Comparison of ENCODE assay signal across 14 cellular contexts in genomic region chr15:84823580-84823878, GRCh38. TPM values are rescaled to one million over a fixed set of nuclear protein-coding genes. Genes with fewer than 3 reads are reported as not detected.
A peak's percentile ranks its signal among the peaks of the same experiment; 100 is the strongest.
DNase-seq lines count a peak whose midpoint lies in the region; ATAC-seq and TF ChIP-seq lines count a peak whose summit lies in the region.
"Had no signal": no experiment of that assay in that cellular context is flagged by ENCODE, and none has a peak within 500 bp of the region (broad histone marks: within the 10 kb centered on the region; RNA-seq: fewer than 3 reads in every experiment).

No MANE protein-coding gene starts in this region.

- H3K4me1 ChIP-seq in SJCRH30 (peaks cover 29% of the 10 kb centered on the region), mesendoderm (ENCODE audit: control insufficient read depth, low read depth, low read length) (peaks cover 15% of the 10 kb centered on the region), stomach smooth muscle (ENCODE audit: control insufficient read depth, insufficient read depth, low read length) (peaks cover 87% of the 10 kb centered on the region)

- peaks cover 22% of the 10 kb centered on the region for H3K79me1 ChIP-seq in mesendoderm (ENCODE audit: low read length)

- no peak overlapping the region for H3K18ac ChIP-seq in mesendoderm (ENCODE audit: low read length)

- H3K27ac ChIP-seq in SJCRH30 (peak overlapping the region; percentile 27; the same call in 1 of the 2 replicates), mesendoderm (ENCODE audit: low read depth, low read length) (no peak overlapping the region), stomach smooth muscle (ENCODE audit: low read length) (peak overlapping the region; percentile 55)
- H3K27ac ChIP-seq: BLaER1 had no signal

- no peak overlapping the region for H3K9ac ChIP-seq in mesendoderm (ENCODE audit: low read length)
- no peak overlapping the region for H3K9ac ChIP-seq in stomach smooth muscle (ENCODE audit: low read length in 2 of 2)
- H3K9ac ChIP-seq: BLaER1 had no signal

- no peak overlapping the region for H4K8ac ChIP-seq in mesendoderm (ENCODE audit: low read depth, low read length)

- H3K36me3 Mint-ChIP-seq in brain: no peaks in the 10 kb centered on the region
- no peaks in the 10 kb centered on the region for H3K36me3 Mint-ChIP-seq in CD14-positive monocyte

- no peak overlapping the region for H2AK5ac ChIP-seq in mesendoderm (ENCODE audit: low read length)

- no peak for TF ChIP-seq POLR2A in erythroblast (IDR thresholded peaks at IDR 0.05; ENCODE audit: low read length)

- H3K27me3 ChIP-seq in SJCRH30 (no peaks in the 10 kb centered on the region), mesendoderm (ENCODE audit: insufficient read depth, low read length, poor library complexity) (no peaks in the 10 kb centered on the region), stomach smooth muscle (ENCODE audit: control insufficient read depth in 1 of 2, insufficient read depth in 2 of 2, low read length in 2 of 2) (no peaks in the 10 kb centered on the region)
- H3K27me3 ChIP-seq: BLaER1 had no signal

- ATAC-seq in GM18907 (IDR thresholded peaks at IDR 0.05; ENCODE audit: unreplicated experiment): no peak

- H3K4me2 ChIP-seq in mesendoderm (ENCODE audit: low read length): no peak overlapping the region
- H3K4me2 ChIP-seq: BLaER1 had no signal

- H3K4ac ChIP-seq in mesendoderm (ENCODE audit: low read depth, low read length): no peak overlapping the region

- H3K27me3 Mint-ChIP-seq in brain (peaks cover 2% of the 10 kb centered on the region), CD14-positive monocyte (ENCODE audit: low read depth in 3 of 3) (peaks cover 1 to 7% (median 4%) of the 10 kb centered on the region in 3 donors)

- DNase-seq in SJCRH30 (no peak), mesendoderm (peak; percentile 59), erythroblast (lab: John Stamatoyannopoulos, UW) (no peak), CD14-positive monocyte (ENCODE audit: low spot score) (no peak), NOMO-1 (lab: John Stamatoyannopoulos, UW; ENCODE audit: unreplicated experiment in 2 of 2) (no peak)
- DNase-seq: GF-D8, H7, IMR-90, NCI-H2029 treated with DMSO at 0.1 percent for 48 hours, NCI-H510A treated with DMSO at 0.1 percent for 48 hours had no signal

- TF ChIP-seq CTCF in brain (conservative IDR thresholded peaks at IDR 0.05) (no peak), CD14-positive monocyte (IDR thresholded peaks at IDR 0.05) (no peak)

- H3K4me1 Mint-ChIP-seq in brain (peaks cover 55% of the 10 kb centered on the region), CD14-positive monocyte (peaks cover 5% of the 10 kb centered on the region)

- peak overlapping the region in 4 of 5 experiments; percentile 39 to 90 (median 58) for H3K27ac Mint-ChIP-seq in brain
- no peak overlapping the region for H3K27ac Mint-ChIP-seq in CD14-positive monocyte

- peaks cover 14% of the 10 kb centered on the region for H3K36me3 ChIP-seq in SJCRH30
- H3K36me3 ChIP-seq in mesendoderm (ENCODE audit: control insufficient read depth, insufficient read depth, low read length): peaks cover 2% of the 10 kb centered on the region
- peaks cover 0 to 12% of the 10 kb centered on the region in 2 donors for H3K36me3 ChIP-seq in stomach smooth muscle (ENCODE audit: control insufficient read depth in 2 of 2, insufficient read depth in 2 of 2, low read length in 2 of 2)
- H3K36me3 ChIP-seq: BLaER1 had no signal

- H2BK120ac ChIP-seq in mesendoderm (ENCODE audit: low read depth, low read length): no peak overlapping the region

- no peak overlapping the region for H3K23ac ChIP-seq in mesendoderm (ENCODE audit: low read length)

- H3K4me3 Mint-ChIP-seq in brain (no peak overlapping the region), CD14-positive monocyte (no peak overlapping the region)

- H3K9me3 Mint-ChIP-seq in brain (no peaks in the 10 kb centered on the region), CD14-positive monocyte (no peaks in the 10 kb centered on the region)

- H3K9me3 ChIP-seq in SJCRH30 (replicated peaks): no peaks in the 10 kb centered on the region
- no peaks in the 10 kb centered on the region for H3K9me3 ChIP-seq in stomach smooth muscle (ENCODE audit: control insufficient read depth in 2 of 2, low read length in 2 of 2)
- H3K9me3 ChIP-seq: BLaER1 had no signal

- H2BK15ac ChIP-seq in mesendoderm (replicated peaks; ENCODE audit: low read depth): no peak overlapping the region

- H3K56ac ChIP-seq in mesendoderm (ENCODE audit: low read length): no peak overlapping the region

- H2BK5ac ChIP-seq in mesendoderm (ENCODE audit: low read length): no peak overlapping the region

- H3K4me3 ChIP-seq in SJCRH30: no peak overlapping the region
- no peak overlapping the region for H3K4me3 ChIP-seq in mesendoderm (ENCODE audit: low read length)
- peak overlapping the region in 1 of 2 donors; percentile 22 for H3K4me3 ChIP-seq in stomach smooth muscle (ENCODE audit: low read length in 2 of 2)
- H3K4me3 ChIP-seq: BLaER1 had no signal

- intact Hi-C loops in CD14-positive monocyte (cut with micrococcal nuclease): no loop called here

- no CpG with 5 or more reads among the region's 1 CpG for WGBS in mesendoderm (ENCODE audit: extremely low coverage, insufficient coverage, low lambda C conversion rate)

- peaks cover 17% of the 10 kb centered on the region for H3K79me2 ChIP-seq in mesendoderm (ENCODE audit: control insufficient read depth, insufficient read depth, low read length)

- no peak overlapping the region for H4K5ac ChIP-seq in mesendoderm (ENCODE audit: low read length)

RNA-seq across cellular contexts. Expression of gene ALPK3, which starts 6.4 kb away (rescaled TPM):
- total RNA-seq in SJCRH30 (2014; rRNA removed; shearing (Covaris generic)): 35.9 and 49.9 TPM in 2 replicates
- polyA plus RNA-seq in brain (ENCODE audit: insufficient read depth, low read depth, low replicate concordance) (18.0 TPM), CD14-positive monocyte (under 1 TPM in 1 of 2 donors, not detected in 1; 0.02 TPM)
- polyA plus RNA-seq in mesendoderm (2013, experiment 1 of 2): 9.9 TPM
- 9.9 TPM for polyA plus RNA-seq in mesendoderm (2013, experiment 2 of 2)

Comparison
In these comparisons a context has a peak if more than half of its experiments do, and no peak if none do; other contexts are left out.
1. H3K27ac Mint-ChIP-seq: peak in brain (4 of 5); none in CD14-positive monocyte (0 of 7).
2. RNA of gene ALPK3, which starts 6.4 kb away (polyA plus RNA-seq): 18.0 TPM in brain (single experiment); 0.02 TPM in CD14-positive monocyte; every median in the first group is over 10 times any median in the second.